In genomic region chr1:201895913-201896807, GRCh38 we compare ENCODE assay signal across 1 cellular context.
TF ChIP-seq lines count a peak whose summit lies in the region.

No MANE protein-coding gene starts in this region.

TF ChIP-seq in K562, 482 proteins besides CTCF, POLR2A, EP300 and RAD21 (continued from another document and continues in another):
- TF ChIP-seq NR0B1 (IDR thresholded peaks at IDR 0.05; ENCODE audit: partially characterized antibody), result no peak
- TF ChIP-seq SMAD1 (IDR thresholded peaks at IDR 0.05; ENCODE audit: low read depth, low read length, partially characterized antibody), result peak; percentile 60
- TF ChIP-seq ZBTB2 (IDR thresholded peaks at IDR 0.05), result no peak
- peak; percentile 100 for TF ChIP-seq ZNF263 (CRISPR knock-in tag; IDR thresholded peaks at IDR 0.05; ENCODE audit: borderline replicate concordance)
- no peak for TF ChIP-seq SRSF9 (IDR thresholded peaks at IDR 0.05; ENCODE audit: borderline replicate concordance, low read depth, low read length)
- no peak for TF ChIP-seq ZNF512 (tag; IDR thresholded peaks at IDR 0.05)
- peak; percentile 84 for TF ChIP-seq GATA2 (CRISPR knock-in tag; IDR thresholded peaks at IDR 0.05)
- TF ChIP-seq ZFP91 (CRISPR knock-in tag; IDR thresholded peaks at IDR 0.05), result no peak
- no peak for TF ChIP-seq ZNF57 (CRISPR knock-in tag; IDR thresholded peaks at IDR 0.05)
- no peak for TF ChIP-seq PTRF (tag; IDR thresholded peaks at IDR 0.05)
- no peak for TF ChIP-seq MTF1 (CRISPR knock-in tag; IDR thresholded peaks at IDR 0.05; ENCODE audit: borderline replicate concordance)
- no peak for TF ChIP-seq COPS2 (conservative IDR thresholded peaks at IDR 0.05)
- no peak for TF ChIP-seq RFX5 (IDR thresholded peaks at IDR 0.05; ENCODE audit: low read depth, low read length)
- peak in 1 of 2 experiments; percentile 67; a peak in 1 of 4 replicates for TF ChIP-seq SRF (CRISPR knock-in tag; IDR thresholded peaks at IDR 0.05)
- TF ChIP-seq SREBF2 (CRISPR knock-in tag; IDR thresholded peaks at IDR 0.05), result no peak
- TF ChIP-seq HDAC3 (IDR thresholded peaks at IDR 0.05; ENCODE audit: borderline replicate concordance, partially characterized antibody), result no peak
- no peak for TF ChIP-seq ZNF384 (IDR thresholded peaks at IDR 0.05; ENCODE audit: low read depth, low read length)
- TF ChIP-seq AFF1 (IDR thresholded peaks at IDR 0.05; ENCODE audit: low read depth in 1 of 2, partially characterized antibody in 2 of 2), result peak in 1 of 2 experiments; percentile 56
- no peak; the same call in 1 of the 2 replicates for TF ChIP-seq MIER1 (IDR thresholded peaks at IDR 0.05; ENCODE audit: low read depth)
- TF ChIP-seq E2F4 (CRISPR knock-in tag; IDR thresholded peaks at IDR 0.05; ENCODE audit: low read depth), result no peak
- peak; percentile 49 to 78; a peak in 3 of 4 replicates for TF ChIP-seq FOXK2 (conservative IDR thresholded peaks at IDR 0.05 in 1 of 2, IDR thresholded peaks at IDR 0.05 in 1 of 2; ENCODE audit: low read depth in 2 of 2)
- 0 out of 2 replicates have a peak, but pooled peaks have one; percentile 41 for TF ChIP-seq SMARCE1 (IDR thresholded peaks at IDR 0.05)
- TF ChIP-seq ELF2 (CRISPR knock-in tag; IDR thresholded peaks at IDR 0.05), result no peak
- no peak for TF ChIP-seq SP2 (IDR thresholded peaks at IDR 0.05; ENCODE audit: extremely low read depth, low read depth, low read length, poor library complexity, severe bottlenecking)
- TF ChIP-seq CEBPG (CRISPR knock-in tag; IDR thresholded peaks at IDR 0.05), result peak; percentile 90
- TF ChIP-seq CEBPG (tag; conservative IDR thresholded peaks at IDR 0.05 in 1 of 2, IDR thresholded peaks at IDR 0.05 in 1 of 2), result peak; percentile 76 to 89
- TF ChIP-seq HOMEZ (CRISPR knock-in tag; IDR thresholded peaks at IDR 0.05), result 0 out of 2 replicates have a peak, but pooled peaks have one; percentile 41
- no peak for TF ChIP-seq ZBTB49 (CRISPR knock-in tag; IDR thresholded peaks at IDR 0.05; ENCODE audit: borderline replicate concordance)
- TF ChIP-seq ZNF274 (IDR thresholded peaks at IDR 0.05; ENCODE audit: borderline replicate concordance, low read depth, low read length), result no peak
- TF ChIP-seq MTA1 (IDR thresholded peaks at IDR 0.05; ENCODE audit: borderline replicate concordance), result 0 out of 2 replicates have a peak, but pooled peaks have one; percentile 44
- TF ChIP-seq KAT7 (CRISPR knock-in tag; IDR thresholded peaks at IDR 0.05; ENCODE audit: borderline replicate concordance), result no peak
- TF ChIP-seq E4F1 (CRISPR knock-in tag; IDR thresholded peaks at IDR 0.05; ENCODE audit: borderline replicate concordance), result no peak
- peak; percentile 59; the same call in 1 of the 2 replicates for TF ChIP-seq MTA3 (IDR thresholded peaks at IDR 0.05; ENCODE audit: borderline replicate concordance)
- no peak for TF ChIP-seq ZNF561 (CRISPR knock-in tag; conservative IDR thresholded peaks at IDR 0.05)
- TF ChIP-seq ATF1 (CRISPR knock-in tag; IDR thresholded peaks at IDR 0.05), result no peak
- peak; percentile 93 for TF ChIP-seq ATF1 (tag; IDR thresholded peaks at IDR 0.05)
- TF ChIP-seq RFX7 (CRISPR knock-in tag; IDR thresholded peaks at IDR 0.05), result no peak
- no peak for TF ChIP-seq ZNF143 (CRISPR knock-in tag; IDR thresholded peaks at IDR 0.05)
- no peak for TF ChIP-seq XRCC3 (IDR thresholded peaks at IDR 0.05)
- no peak for TF ChIP-seq ZNF140 (CRISPR knock-in tag; IDR thresholded peaks at IDR 0.05)
- TF ChIP-seq HDAC8 (tag; IDR thresholded peaks at IDR 0.05), result no peak
- peak in 1 of 2 experiments; percentile 78; a peak in 2 of 4 replicates for TF ChIP-seq ARNT (IDR thresholded peaks at IDR 0.05)
- TF ChIP-seq JUN (IDR thresholded peaks at IDR 0.05; ENCODE audit: borderline replicate concordance, low read depth, low read length), result peak; percentile 100
- peak; percentile 99 for TF ChIP-seq JUN (CRISPR knock-in tag; IDR thresholded peaks at IDR 0.05; ENCODE audit: borderline replicate concordance)
- TF ChIP-seq CSDE1 (IDR thresholded peaks at IDR 0.05), result peak in 1 of 2 experiments; percentile 49; a peak in 1 of 4 replicates
- TF ChIP-seq HIVEP1 (CRISPR knock-in tag; IDR thresholded peaks at IDR 0.05), result no peak
- no peak for TF ChIP-seq ESRRB (CRISPR knock-in tag; IDR thresholded peaks at IDR 0.05; ENCODE audit: borderline replicate concordance)
- no peak for TF ChIP-seq YY1 (IDR thresholded peaks at IDR 0.05; ENCODE audit: borderline replicate concordance in 1 of 3, control insufficient read depth in 1 of 3, extremely low read depth in 1 of 3, insufficient read depth in 3 of 3, insufficient read length in 1 of 3, insufficient replicate concordance in 2 of 3, low read depth in 1 of 3, low read length in 2 of 3)
- peak; percentile 72 for TF ChIP-seq ARID1B (IDR thresholded peaks at IDR 0.05)
